In genomic region chrX:148441387-148441786, GRCh38 we compare ENCODE assay signal across 20 cellular contexts. TPM values are rescaled to one million over a fixed set of nuclear protein-coding genes. Genes with fewer than 3 reads are reported as not detected.
A peak's percentile ranks its signal among the peaks of the same experiment; 100 is the strongest.
DNase-seq lines count a peak whose midpoint lies in the region; ATAC-seq lines count a peak whose summit lies in the region.
"Had no signal": no experiment of that assay in that cellular context is flagged by ENCODE, and none has a peak within 500 bp of the region (broad histone marks: within the 10 kb centered on the region; RNA-seq: fewer than 3 reads in every experiment).

No MANE protein-coding gene starts in this region.

- H3K27ac ChIP-seq in HUES48 (ENCODE audit: low read depth, low read length) (peak overlapping the region; percentile 39), iPS DF 6.9 (ENCODE audit: low read length) (no peak overlapping the region), aorta (ENCODE audit: low read depth in 1 of 2, low read length in 2 of 2) (no peak overlapping the region)
- H3K27ac ChIP-seq: A549; BLaER1 treated with 17β-estradiol and CSF1 and Interleukin-3, amounts not matched to agents 10 nM and 100 nM; HL-60 had no signal

- H3K4me1 ChIP-seq in HUES48 (ENCODE audit: control insufficient read depth, insufficient read depth, low read length) (peaks cover 33% of the 10 kb centered on the region), iPS DF 6.9 (ENCODE audit: control insufficient read depth, insufficient read depth, low read length) (peaks cover 3% of the 10 kb centered on the region; the same call in 1 of the 2 replicates), aorta (ENCODE audit: control insufficient read depth in 1 of 2, insufficient read depth in 2 of 2, low read length in 2 of 2) (no peaks in the 10 kb centered on the region)
- H3K4me1 ChIP-seq: A549 had no signal

- H3K36me3 ChIP-seq in HUES48 (ENCODE audit: control insufficient read depth, insufficient read depth, low read length) (no peaks in the 10 kb centered on the region), iPS DF 6.9 (ENCODE audit: control insufficient read depth, insufficient read depth, low read length) (no peaks in the 10 kb centered on the region), aorta (ENCODE audit: control insufficient read depth in 1 of 2, insufficient read depth in 2 of 2, low read length in 1 of 2) (no peaks in the 10 kb centered on the region), H7 (replicated peaks; ENCODE audit: control insufficient read depth, insufficient read depth, low read length) (no peaks in the 10 kb centered on the region)
- H3K36me3 ChIP-seq: BLaER1 treated with 17β-estradiol and CSF1 and Interleukin-3, amounts not matched to agents 10 nM and 100 nM had no signal

- intact Hi-C loops in aorta (cut with DNase I): no loop called here

- H3K9ac ChIP-seq in HUES48 (ENCODE audit: low read depth, low read length): no peak overlapping the region; the same call in 1 of the 2 replicates
- H3K9ac ChIP-seq: BLaER1 treated with 17β-estradiol and CSF1 and Interleukin-3, amounts not matched to agents 10 nM and 100 nM had no signal

- WGBS in iPS DF 6.9 (ENCODE audit: insufficient coverage, insufficient read length): no CpG with 5 or more reads among the region's 3 CpGs
- WGBS in aorta, 2 donors: 46 to 65% methylated on average over 3 of the region's 3 CpGs

- no peak for ATAC-seq in aorta (ENCODE audit: low FRiP score)
- ATAC-seq: A549, SK-N-SH treated with all-trans-retinoic acid at 6 μM for 48 hours had no signal

- H3K27me3 ChIP-seq in HUES48 (ENCODE audit: control insufficient read depth, insufficient read depth, low read length) (peaks cover 52% of the 10 kb centered on the region), iPS DF 6.9 (ENCODE audit: control insufficient read depth, insufficient read depth, low read length) (no peaks in the 10 kb centered on the region), aorta (ENCODE audit: control insufficient read depth in 1 of 2, insufficient read depth in 2 of 2, low read length in 1 of 2) (no peaks in the 10 kb centered on the region), H7 (ENCODE audit: control insufficient read depth, insufficient read depth, low read length) (peaks cover 28% of the 10 kb centered on the region)
- H3K27me3 ChIP-seq: BLaER1 treated with 17β-estradiol and CSF1 and Interleukin-3, amounts not matched to agents 10 nM and 100 nM had no signal

- H3K9me3 ChIP-seq in HUES48 (ENCODE audit: control insufficient read depth, insufficient read depth, low read length): no peaks in the 10 kb centered on the region
- no peaks in the 10 kb centered on the region for H3K9me3 ChIP-seq in iPS DF 6.9 (ENCODE audit: control insufficient read depth, insufficient read depth, low read length)
- H3K9me3 ChIP-seq in aorta (ENCODE audit: control insufficient read depth, low read length): no peaks in the 10 kb centered on the region
- H3K9me3 ChIP-seq: A549 had no signal

- peak overlapping the region; percentile 41 for H3K4me3 ChIP-seq in HUES48 (ENCODE audit: low read depth, low read length)
- H3K4me3 ChIP-seq in iPS DF 6.9 (ENCODE audit: low read length): no peak overlapping the region
- no peak overlapping the region for H3K4me3 ChIP-seq in aorta (ENCODE audit: low read length in 2 of 2)
- H3K4me3 ChIP-seq in H7 (ENCODE audit: insufficient read depth, low read depth, low read length): no peak overlapping the region
- H3K4me3 ChIP-seq: A549; BLaER1 treated with 17β-estradiol and CSF1 and Interleukin-3, amounts not matched to agents 10 nM and 100 nM had no signal

- peak; percentile 52 for DNase-seq in DMS153 treated with DMSO at 0.1 percent for 48 hours (lab: John Stamatoyannopoulos, UW; ENCODE audit: unreplicated experiment)
- DNase-seq in NCI-H774 (lab: John Stamatoyannopoulos, UW): peak; percentile 68
- peak; percentile 58 for DNase-seq in iPS DF 6.9 (ENCODE audit: low read depth, low spot score)
- DNase-seq in kidney tubule cell (ENCODE audit: low spot score): no peak
- no peak for DNase-seq in aorta
- DNase-seq in stimulated activated CD4-positive, alpha-beta T cell treated with anti-CD3 and anti-CD28 coated beads, Interleukin-15, amount 100 ng/mL, for 24 hours: no peak
- DNase-seq in H7: no peak
- DNase-seq: CD8-positive, alpha-beta memory T cell; GOT3; KBM-7; NCI-H2029; NCI-H2171 treated with DMSO at 0.1 percent for 48 hours; SHP77 treated with DMSO at 0.1 percent for 48 hours; T-helper 1 cell had no signal

RNA-seq across cellular contexts. Expression of gene AFF2, which starts 59.0 kb away (rescaled TPM):
- total RNA-seq in aorta: 1 to 10 TPM; 2.1 to 2.7 TPM
- under 1 TPM; 0.25 to 0.36 TPM for polyA plus RNA-seq in aorta
- 14.6 TPM in 2 replicates for total RNA-seq in H7 (2014; rRNA removed; shearing (Covaris generic))
- total RNA-seq: NCI-H460 had no signal
- polyA plus RNA-seq: CD8-positive, alpha-beta memory T cell had no signal

Comparison
In these comparisons a context has a peak if more than half of its experiments do, and no peak if none do; other contexts are left out.
1. DNase-seq: peak in DMS153 treated with DMSO at 0.1 percent for 48 hours (single experiment), NCI-H774 (single experiment) and iPS DF 6.9 (single experiment); none in kidney tubule cell (single experiment), aorta (0 of 2), stimulated activated CD4-positive, alpha-beta T cell treated with anti-CD3 and anti-CD28 coated beads, Interleukin-15, amount 100 ng/mL, for 24 hours (single experiment) and H7 (single experiment).